ENCODE assay signal across 16 cellular contexts in the genomic region with DNA sequence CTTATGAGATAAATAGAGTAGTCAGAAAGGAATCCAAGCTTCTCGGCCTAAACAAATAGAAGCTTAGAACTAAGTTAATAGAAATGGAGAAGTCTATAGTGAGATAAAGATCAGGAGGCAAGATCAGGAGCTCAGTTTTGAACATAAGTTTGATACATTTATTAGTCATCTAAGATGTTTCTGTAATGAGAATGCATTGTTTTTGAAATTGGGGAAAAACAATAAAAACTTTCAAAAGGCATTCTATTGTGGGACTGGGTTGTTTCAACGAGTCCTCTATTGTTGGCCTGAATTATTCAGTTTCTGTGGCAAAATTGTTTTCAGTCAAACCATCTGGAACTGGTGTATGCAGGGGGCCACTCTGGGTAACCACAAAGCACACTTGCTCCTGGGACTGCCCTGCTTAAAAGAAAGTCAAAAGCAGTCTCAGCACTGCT.
DNase-seq lines count a peak whose midpoint lies in the region; ATAC-seq and TF ChIP-seq lines count a peak whose summit lies in the region.
"Had no signal": no experiment of that assay in that cellular context is flagged by ENCODE, and none has a peak within 500 bp of the region (broad histone marks: within the 10 kb centered on the region; RNA-seq: fewer than 3 reads in every experiment).

No MANE protein-coding gene starts in this region.

- DNase-seq in adipocyte (ENCODE audit: low read depth) = peak; percentile 64
- no peak for DNase-seq in activated CD8-positive, alpha-beta T cell treated with anti-CD3 and anti-CD28 coated beads, Interleukin-2, amount 10 ng/mL, durations not matched to agents 7 days and 5 days
- DNase-seq in GF-D8 (lab: John Stamatoyannopoulos, UW) = no peak
- DNase-seq in NCI-H345 treated with DMSO at 0.1 percent for 48 hours (lab: John Stamatoyannopoulos, UW; ENCODE audit: unreplicated experiment) = no peak
- no peak for DNase-seq in BE2C
- DNase-seq: activated CD4-positive, alpha-beta T cell treated with anti-CD3 and anti-CD28 coated beads, Interleukin-2, amount 50 U/mL, for 1 hour; CD4-positive, CD25-positive, alpha-beta regulatory T cell; GDM1; NCI-H345 had no signal

- no peaks in the 10 kb centered on the region for H3K4me1 ChIP-seq in adipocyte (ENCODE audit: control insufficient read depth, insufficient read depth, low read length)
- H3K4me1 ChIP-seq in BE2C = no peaks in the 10 kb centered on the region

- POLR2A ChIA-PET in activated CD8-positive, alpha-beta T cell treated with anti-CD3 and anti-CD28 coated beads, Interleukin-2, amount 10 ng/mL, durations not matched to agents 7 days and 5 days (lab: Charles Lee) = no interaction called here

- H3K27me3 ChIP-seq in adipocyte (replicated peaks; ENCODE audit: control insufficient read depth, insufficient read depth, low read length) (no peaks in the 10 kb centered on the region), BE2C (no peaks in the 10 kb centered on the region)
- H3K27me3 ChIP-seq: neutrophil had no signal

- H3K27ac Mint-ChIP-seq in activated CD8-positive, alpha-beta T cell treated with anti-CD3 and anti-CD28 coated beads, Interleukin-2, amount 10 ng/mL, durations not matched to agents 7 days and 5 days = no peak overlapping the region
- H3K27ac Mint-ChIP-seq: CD4-positive, CD25-positive, alpha-beta regulatory T cell; dendritic cell treated with granulocyte-macrophage colony-stimulating factor and Interleukin-4, amounts not matched to agents 40 ng/mL and 50 ng/mL, for 4 days; memory B cell had no signal

- H3K9me3 Mint-ChIP-seq in activated CD8-positive, alpha-beta T cell treated with anti-CD3 and anti-CD28 coated beads, Interleukin-2, amount 10 ng/mL, durations not matched to agents 7 days and 5 days (ENCODE audit: insufficient read depth) = peaks cover 2% of the 10 kb centered on the region

- CTCF ChIA-PET in activated CD8-positive, alpha-beta T cell treated with anti-CD3 and anti-CD28 coated beads, Interleukin-2, amount 10 ng/mL, durations not matched to agents 7 days and 5 days (lab: Charles Lee) = no interaction called here

- no peak overlapping the region for H3K4me3 ChIP-seq in adipocyte (ENCODE audit: low read length)
- H3K4me3 ChIP-seq in BE2C (ENCODE audit: low read depth, low read length) = no peak overlapping the region

- TF ChIP-seq CTCF in BE2C (IDR thresholded peaks at IDR 0.05; ENCODE audit: low read depth, low read length) = no peak

- H3K9ac ChIP-seq in adipocyte (ENCODE audit: low read length) = no peak overlapping the region

- H3K27me3 Mint-ChIP-seq in activated CD8-positive, alpha-beta T cell treated with anti-CD3 and anti-CD28 coated beads, Interleukin-2, amount 10 ng/mL, durations not matched to agents 7 days and 5 days (ENCODE audit: low read depth) = no peaks in the 10 kb centered on the region
- H3K27me3 Mint-ChIP-seq: dendritic cell treated with granulocyte-macrophage colony-stimulating factor and Interleukin-4, amounts not matched to agents 40 ng/mL and 50 ng/mL, for 4 days had no signal

- H3K36me3 ChIP-seq in adipocyte (ENCODE audit: control insufficient read depth, insufficient read depth, low read length, severe bottlenecking) = no peaks in the 10 kb centered on the region
- H3K36me3 ChIP-seq in BE2C = no peaks in the 10 kb centered on the region
- H3K36me3 ChIP-seq: neutrophil had no signal

- H3K4me3 Mint-ChIP-seq in activated CD8-positive, alpha-beta T cell treated with anti-CD3 and anti-CD28 coated beads, Interleukin-2, amount 10 ng/mL, durations not matched to agents 7 days and 5 days = no peak overlapping the region
- H3K4me3 Mint-ChIP-seq: CD4-positive, CD25-positive, alpha-beta regulatory T cell; dendritic cell treated with granulocyte-macrophage colony-stimulating factor and Interleukin-4, amounts not matched to agents 40 ng/mL and 50 ng/mL, for 4 days; memory B cell had no signal

- no peaks in the 10 kb centered on the region for H3K36me3 Mint-ChIP-seq in activated CD8-positive, alpha-beta T cell treated with anti-CD3 and anti-CD28 coated beads, Interleukin-2, amount 10 ng/mL, durations not matched to agents 7 days and 5 days (ENCODE audit: low read depth)
- H3K36me3 Mint-ChIP-seq: CD4-positive, CD25-positive, alpha-beta regulatory T cell had no signal

- ATAC-seq in GM18498 (IDR thresholded peaks at IDR 0.05; ENCODE audit: unreplicated experiment) (peak; percentile 79), GM21360 (IDR thresholded peaks at IDR 0.05; ENCODE audit: unreplicated experiment) (peak; percentile 74), HG02938 (IDR thresholded peaks at IDR 0.05; ENCODE audit: unreplicated experiment) (peak; percentile 64)
- ATAC-seq in activated CD8-positive, alpha-beta T cell treated with anti-CD3 and anti-CD28 coated beads, Interleukin-2, amount 10 ng/mL, durations not matched to agents 7 days and 5 days = no peak
- ATAC-seq: Panc1 had no signal

- H3K9me3 ChIP-seq in adipocyte (ENCODE audit: control insufficient read depth, low read length) (peaks cover 6% of the 10 kb centered on the region), BE2C (no peaks in the 10 kb centered on the region)
- H3K9me3 ChIP-seq: neutrophil had no signal

- no peaks in the 10 kb centered on the region for H3K4me1 Mint-ChIP-seq in activated CD8-positive, alpha-beta T cell treated with anti-CD3 and anti-CD28 coated beads, Interleukin-2, amount 10 ng/mL, durations not matched to agents 7 days and 5 days (ENCODE audit: low read depth)
- H3K4me1 Mint-ChIP-seq: CD4-positive, CD25-positive, alpha-beta regulatory T cell; memory B cell had no signal
